10 cellular contexts compared by ENCODE assay signal in the genomic region with DNA sequence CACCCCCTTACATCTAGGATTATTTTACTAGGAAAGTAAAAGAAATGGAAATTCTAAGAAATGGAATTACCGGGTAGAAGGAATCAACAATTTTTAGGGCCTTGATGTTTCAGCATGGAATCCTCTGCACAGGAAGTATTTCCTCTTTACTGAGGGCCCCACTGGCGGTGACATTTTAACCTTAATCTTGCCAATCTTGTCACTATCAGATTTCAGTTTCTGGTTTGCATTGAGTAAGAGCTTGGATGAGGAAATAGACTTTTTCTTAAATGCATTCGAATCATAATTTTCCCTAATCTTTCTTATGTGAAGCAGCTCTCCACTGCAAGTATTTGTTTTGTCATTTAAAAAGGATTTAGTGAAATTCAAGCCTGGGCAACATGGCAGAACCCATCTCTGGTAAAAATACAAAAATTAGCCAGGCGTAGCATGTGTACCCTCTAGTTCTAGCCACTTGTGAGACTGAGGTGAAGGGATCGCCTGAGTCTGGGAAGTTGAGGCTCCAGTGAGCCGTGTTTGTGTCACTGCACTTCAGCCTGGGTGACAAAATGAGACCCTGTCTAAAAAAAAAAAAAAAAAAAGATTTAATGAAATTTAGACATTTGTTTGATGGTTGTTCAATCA. TPM values are rescaled to one million over a fixed set of nuclear protein-coding genes. Genes with fewer than 3 reads are reported as not detected.
DNase-seq lines count a peak whose midpoint lies in the region; ATAC-seq, FAIRE-seq and TF ChIP-seq lines count a peak whose summit lies in the region.
"Had no signal": no experiment of that assay in that cellular context is flagged by ENCODE, and none has a peak within 500 bp of the region (broad histone marks: within the 10 kb centered on the region; RNA-seq: fewer than 3 reads in every experiment).

No MANE protein-coding gene starts in this region.

- H3K27me3 ChIP-seq in CD4-positive, alpha-beta T cell (ENCODE audit: control insufficient read depth, insufficient read depth, low read length) = no peaks in the 10 kb centered on the region
- H3K27me3 ChIP-seq in naive thymus-derived CD4-positive, alpha-beta T cell (ENCODE audit: control insufficient read depth in 2 of 2, insufficient read depth in 2 of 2, low read length in 2 of 2) = no peaks in the 10 kb centered on the region
- no peaks in the 10 kb centered on the region for H3K27me3 ChIP-seq in testis

- H3K9me3 Mint-ChIP-seq in CD4-positive, alpha-beta T cell = no peaks in the 10 kb centered on the region
- no peaks in the 10 kb centered on the region for H3K9me3 Mint-ChIP-seq in activated CD8-positive, alpha-beta T cell treated with anti-CD3 and anti-CD28 coated beads, Interleukin-2, amount 10 ng/mL, durations not matched to agents 7 days and 5 days (ENCODE audit: insufficient read depth)
- peaks cover 0 to 9% (median 0%) of the 10 kb centered on the region in 11 donors for H3K9me3 Mint-ChIP-seq in naive thymus-derived CD4-positive, alpha-beta T cell

- no peak for FAIRE-seq in frontal cortex (lab: Jason Lieb, UNC)

- H3K9me3 ChIP-seq in CD4-positive, alpha-beta T cell (ENCODE audit: control insufficient read depth, low read length) = no peaks in the 10 kb centered on the region
- H3K9me3 ChIP-seq in naive thymus-derived CD4-positive, alpha-beta T cell (ENCODE audit: control insufficient read depth in 2 of 3, low read length in 3 of 3) = no peaks in the 10 kb centered on the region
- no peaks in the 10 kb centered on the region for H3K9me3 ChIP-seq in testis

- H3K4me3 ChIP-seq in naive thymus-derived CD4-positive, alpha-beta T cell (ENCODE audit: low read length) = peak overlapping the region; percentile 37
- H3K4me3 ChIP-seq in testis = no peak overlapping the region
- H3K4me3 ChIP-seq: lung had no signal

- ATAC-seq in CD4-positive, alpha-beta T cell (ENCODE audit: poor library complexity) = peak; percentile 52
- ATAC-seq in activated CD8-positive, alpha-beta T cell treated with anti-CD3 and anti-CD28 coated beads, Interleukin-2, amount 10 ng/mL, durations not matched to agents 7 days and 5 days = peak; percentile 76
- ATAC-seq in naive thymus-derived CD4-positive, alpha-beta T cell = peak; percentile 72
- no peak for ATAC-seq in GM21367 (IDR thresholded peaks at IDR 0.05; ENCODE audit: unreplicated experiment)

- H3K27ac Mint-ChIP-seq in CD4-positive, alpha-beta T cell = peak overlapping the region; percentile 80
- H3K27ac Mint-ChIP-seq in activated CD8-positive, alpha-beta T cell treated with anti-CD3 and anti-CD28 coated beads, Interleukin-2, amount 10 ng/mL, durations not matched to agents 7 days and 5 days = peak overlapping the region; percentile 85
- H3K27ac Mint-ChIP-seq in naive thymus-derived CD4-positive, alpha-beta T cell = peak overlapping the region; percentile 77 to 95 (median 91)

- DNase-seq in CD4-positive, alpha-beta T cell = peak in 2 of 10 experiments; percentile 8 to 26
- peak; percentile 62 for DNase-seq in KBM-7
- peak; percentile 69 for DNase-seq in activated CD8-positive, alpha-beta T cell treated with anti-CD3 and anti-CD28 coated beads, Interleukin-2, amount 10 ng/mL, durations not matched to agents 7 days and 5 days
- peak in 8 of 9 donors; percentile 25 to 63 (median 52) for DNase-seq in naive thymus-derived CD4-positive, alpha-beta T cell
- DNase-seq in frontal cortex (ENCODE audit: low spot score in 2 of 2) = no peak
- DNase-seq in mesenteric fat pad (ENCODE audit: low spot score) = no peak
- DNase-seq in testis = no peak
- DNase-seq: GDM1 had no signal

- WGBS in testis, 2 donors = 79 to 89% methylated on average over 6 of the region's 6 CpGs

- peaks cover 46% of the 10 kb centered on the region for H3K4me1 Mint-ChIP-seq in CD4-positive, alpha-beta T cell (ENCODE audit: low read depth)
- H3K4me1 Mint-ChIP-seq in activated CD8-positive, alpha-beta T cell treated with anti-CD3 and anti-CD28 coated beads, Interleukin-2, amount 10 ng/mL, durations not matched to agents 7 days and 5 days (ENCODE audit: low read depth) = peaks cover 47% of the 10 kb centered on the region
- peaks cover 27 to 76% (median 55%) of the 10 kb centered on the region in 7 donors for H3K4me1 Mint-ChIP-seq in naive thymus-derived CD4-positive, alpha-beta T cell

- H3K36me3 Mint-ChIP-seq in CD4-positive, alpha-beta T cell (ENCODE audit: low read depth) = peaks cover 41% of the 10 kb centered on the region
- peaks cover 29% of the 10 kb centered on the region for H3K36me3 Mint-ChIP-seq in activated CD8-positive, alpha-beta T cell treated with anti-CD3 and anti-CD28 coated beads, Interleukin-2, amount 10 ng/mL, durations not matched to agents 7 days and 5 days (ENCODE audit: low read depth)
- peaks cover 2 to 49% (median 32%) of the 10 kb centered on the region in 5 donors for H3K36me3 Mint-ChIP-seq in naive thymus-derived CD4-positive, alpha-beta T cell

- peaks cover 14 to 53% of the 10 kb centered on the region in 2 donors for H3K4me1 ChIP-seq in naive thymus-derived CD4-positive, alpha-beta T cell (ENCODE audit: control insufficient read depth in 2 of 2, insufficient read depth in 2 of 2, low read length in 2 of 2)
- peaks cover 24% of the 10 kb centered on the region for H3K4me1 ChIP-seq in testis

- intact Hi-C loops in CD4-positive, alpha-beta T cell (cut with DNase I, micrococcal nuclease) = no loop called here
- intact Hi-C loops in naive thymus-derived CD4-positive, alpha-beta T cell (cut with micrococcal nuclease) = loop anchor here (1.0 to 5.0 kb wide), 6 partner anchors 29 to 73 kb away; partner anchors contain the start of genes TPCN1 (in 2 of the 2) and SLC8B1 (in 1 of the 2)
- intact Hi-C loops in testis (cut with DNase I; ENCODE audit: low total_unique reads) = no loop called here

- H3K27ac ChIP-seq in CD4-positive, alpha-beta T cell (ENCODE audit: low read depth, low read length) = peak overlapping the region; percentile 48
- peak overlapping the region; percentile 58 for H3K27ac ChIP-seq in naive thymus-derived CD4-positive, alpha-beta T cell (ENCODE audit: low read depth, low read length)
- H3K27ac ChIP-seq in testis = peak overlapping the region in 1 of 2 donors; percentile 39

- in situ Hi-C loops in KBM-7 (cut with MboI; ENCODE audit: low pct_unique_long_range_greater_than_20kb, low sequenced_read_pairs) = no loop called here

- no peak for TF ChIP-seq POLR2A in testis (IDR thresholded peaks at IDR 0.05)

- POLR2A ChIA-PET in CD4-positive, alpha-beta T cell (lab: Charles Lee) = interaction anchor here (0.9 to 2.3 kb wide), 4 partner anchors 23 to 40 kb away, joined by 3 to 11 read pairs (median 6); partner anchors contain the start of gene TPCN1
- POLR2A ChIA-PET in activated CD8-positive, alpha-beta T cell treated with anti-CD3 and anti-CD28 coated beads, Interleukin-2, amount 10 ng/mL, durations not matched to agents 7 days and 5 days (lab: Charles Lee) = interaction anchor here (0.6 to 0.9 kb wide), 3 partner anchors 40 to 54 kb away, joined by 3 to 5 read pairs (median 4); no protein-coding TSS in a partner anchor
- POLR2A ChIA-PET in naive thymus-derived CD4-positive, alpha-beta T cell (lab: Charles Lee) = interaction anchor here (0.5 to 2.7 kb wide), 13 partner anchors 11 to 107 kb away, joined by 3 to 21 read pairs (median 3); partner anchors contain the start of genes DDX54, RITA1 and TPCN1

- CTCF ChIA-PET in CD4-positive, alpha-beta T cell (lab: Charles Lee) = no interaction called here
- CTCF ChIA-PET in activated CD8-positive, alpha-beta T cell treated with anti-CD3 and anti-CD28 coated beads, Interleukin-2, amount 10 ng/mL, durations not matched to agents 7 days and 5 days (lab: Charles Lee) = interaction anchor here (1.0 to 2.4 kb wide), 4 partner anchors 29 to 40 kb away, joined by 3 to 13 read pairs (median 4); no protein-coding TSS in a partner anchor
- CTCF ChIA-PET in naive thymus-derived CD4-positive, alpha-beta T cell (lab: Charles Lee) = interaction anchor here (0.7 to 1.7 kb wide), 2 partner anchors 30 to 32 kb away, joined by 5 to 6 read pairs; no protein-coding TSS in a partner anchor

- TF ChIP-seq CTCF in CD4-positive, alpha-beta T cell (IDR thresholded peaks at IDR 0.05) = no peak
- TF ChIP-seq CTCF in testis (IDR thresholded peaks at IDR 0.05) = no peak

- H3K4me3 Mint-ChIP-seq in CD4-positive, alpha-beta T cell = peak overlapping the region; percentile 27
- peak overlapping the region; percentile 44 for H3K4me3 Mint-ChIP-seq in activated CD8-positive, alpha-beta T cell treated with anti-CD3 and anti-CD28 coated beads, Interleukin-2, amount 10 ng/mL, durations not matched to agents 7 days and 5 days
- H3K4me3 Mint-ChIP-seq in naive thymus-derived CD4-positive, alpha-beta T cell = peak overlapping the region; percentile 55 to 88 (median 76)

- H3K27me3 Mint-ChIP-seq in CD4-positive, alpha-beta T cell = no peaks in the 10 kb centered on the region
- no peaks in the 10 kb centered on the region for H3K27me3 Mint-ChIP-seq in activated CD8-positive, alpha-beta T cell treated with anti-CD3 and anti-CD28 coated beads, Interleukin-2, amount 10 ng/mL, durations not matched to agents 7 days and 5 days (ENCODE audit: low read depth)
- no peaks in the 10 kb centered on the region for H3K27me3 Mint-ChIP-seq in naive thymus-derived CD4-positive, alpha-beta T cell

- H3K36me3 ChIP-seq in naive thymus-derived CD4-positive, alpha-beta T cell (ENCODE audit: control insufficient read depth in 2 of 3, insufficient read depth in 3 of 3, low read length in 3 of 3) = peaks cover 0 to 14% (median 0%) of the 10 kb centered on the region in 3 experiments
- H3K36me3 ChIP-seq in testis (ENCODE audit: low read depth, missing control alignments) = no peaks in the 10 kb centered on the region

RNA-seq across cellular contexts. Expression of gene TPCN1, which starts 40.7 kb away (rescaled TPM):
- total RNA-seq in CD4-positive, alpha-beta T cell = 10 to 100 TPM; 52.4 to 59.7 TPM
- 10 to 100 TPM; 13.7 to 16.1 TPM for total RNA-seq in activated CD8-positive, alpha-beta T cell treated with anti-CD3 and anti-CD28 coated beads, Interleukin-2, amount 10 ng/mL, durations not matched to agents 7 days and 5 days
- total RNA-seq in naive thymus-derived CD4-positive, alpha-beta T cell = 100 to 1,000 TPM in 3 of 5 experiments, 10 to 100 TPM in 2; 49.5 to 124 (median 107) TPM
- polyA plus RNA-seq in naive thymus-derived CD4-positive, alpha-beta T cell = 10 to 100 TPM; 15.3 to 31.2 TPM
- 2.4 TPM for total RNA-seq in frontal cortex
- 37.1 TPM for total RNA-seq in mesenteric fat pad
- total RNA-seq in testis = 10 to 100 TPM; 48.7 to 73.0 TPM
- polyA plus RNA-seq in testis (ENCODE audit: insufficient read depth, low read depth, low replicate concordance) = 33.4 TPM

Comparison
In these comparisons a context has a peak if more than half of its experiments do, and no peak if none do; other contexts are left out.
1. DNase-seq: peak in KBM-7 (single experiment), activated CD8-positive, alpha-beta T cell treated with anti-CD3 and anti-CD28 coated beads, Interleukin-2, amount 10 ng/mL, durations not matched to agents 7 days and 5 days (single experiment) and naive thymus-derived CD4-positive, alpha-beta T cell (8 of 9); none in frontal cortex (0 of 2), mesenteric fat pad (single experiment) and testis (single experiment).
2. intact Hi-C loops: an anchor here in naive thymus-derived CD4-positive, alpha-beta T cell (1.0 to 5.0 kb wide); none called in CD4-positive, alpha-beta T cell and testis.
3. Peak in every context shown above with its lines, with median percentiles within 50 percentile points of each other: H3K27ac Mint-ChIP-seq and H3K4me3 Mint-ChIP-seq.